ENCODE assay signal across 8 cellular contexts in genomic region chr6:33425668-33426577, GRCh38. TPM values are rescaled to one million over a fixed set of nuclear protein-coding genes. Genes with fewer than 3 reads are reported as not detected.
DNase-seq lines count a peak whose midpoint lies in the region; ATAC-seq and TF ChIP-seq lines count a peak whose summit lies in the region.

No MANE protein-coding gene starts in this region.

- H3K9me3 ChIP-seq in AG04450 (ENCODE audit: control insufficient read depth, insufficient read depth, low read length) (no peaks in the 10 kb centered on the region), KOPT-K1 (ENCODE audit: insufficient read depth, low read length, poor library complexity, severe bottlenecking) (no peaks in the 10 kb centered on the region), gastroesophageal sphincter (no peaks in the 10 kb centered on the region)

- H3K4me3 Mint-ChIP-seq in activated naive CD4-positive, alpha-beta T cell treated with anti-CD3 and anti-CD28 coated beads, Interleukin-2, amount 10 ng/mL, durations not matched to agents 7 days and 5 days: peak overlapping the region; percentile 93

- no peak for TF ChIP-seq EP300 in gastroesophageal sphincter (IDR thresholded peaks at IDR 0.05)

- WGBS in gastroesophageal sphincter (ENCODE audit: low coverage in 1 of 2), 2 donors: 0 to 2% methylated on average over 7 to 9 of the region's 43 CpGs

- no peaks in the 10 kb centered on the region for H3K9me3 Mint-ChIP-seq in activated naive CD4-positive, alpha-beta T cell treated with anti-CD3 and anti-CD28 coated beads, Interleukin-2, amount 10 ng/mL, durations not matched to agents 7 days and 5 days

- H3K27ac ChIP-seq in AG04450 (ENCODE audit: low read depth, low read length) (peak overlapping the region; percentile 83), KOPT-K1 (ENCODE audit: low read depth, low read length, poor library complexity, severe bottlenecking) (peak overlapping the region; percentile 74), gastroesophageal sphincter (peak overlapping the region; percentile 90 to 99 (median 94)), temporal lobe (ENCODE audit: low read depth, low read length) (peak overlapping the region; percentile 93)

- H3K27me3 ChIP-seq in AG04450 (ENCODE audit: control insufficient read depth, insufficient read depth, low read length) (no peaks in the 10 kb centered on the region), gastroesophageal sphincter (no peaks in the 10 kb centered on the region)

- CTCF ChIA-PET in AG04450 (lab: Charles Lee): interaction anchor here (0.6 to 2.2 kb wide), 10 partner anchors 9 to 1082 kb away, joined by 3 to 18 read pairs (median 3); partner anchors contain the start of genes CUTA and WDR46
- CTCF ChIA-PET in activated naive CD4-positive, alpha-beta T cell treated with anti-CD3 and anti-CD28 coated beads, Interleukin-2, amount 10 ng/mL, durations not matched to agents 7 days and 5 days (lab: Charles Lee): interaction anchor here (0.8 to 1.9 kb wide), 6 partner anchors 25 to 275 kb away, joined by 3 to 10 read pairs (median 4); partner anchors contain the start of gene B3GALT4

- H3K36me3 ChIP-seq in KOPT-K1 (ENCODE audit: insufficient read depth, low read length): peaks cover 12% of the 10 kb centered on the region; the same call in 1 of the 2 replicates
- no peaks in the 10 kb centered on the region for H3K36me3 ChIP-seq in gastroesophageal sphincter

- POLR2A ChIA-PET in AG04450 (lab: Yijun Ruan, JAX): interaction anchor here (0.8 to 1.6 kb wide), 4 partner anchors 16 to 154 kb away, joined by 3 to 5 read pairs (median 4); partner anchors contain the start of genes B3GALT4, RPS18, VPS52 and ZBTB9

- TF ChIP-seq CTCF in AG04450 (IDR thresholded peaks at IDR 0.05; ENCODE audit: low read depth, low read length) (peak; percentile 64), gastroesophageal sphincter (IDR thresholded peaks at IDR 0.05) (peak in 3 of 4 experiments; percentile 22 to 86 (median 49))

- peaks cover 17% of the 10 kb centered on the region for H3K27me3 Mint-ChIP-seq in activated naive CD4-positive, alpha-beta T cell treated with anti-CD3 and anti-CD28 coated beads, Interleukin-2, amount 10 ng/mL, durations not matched to agents 7 days and 5 days

- H3K4me1 ChIP-seq in gastroesophageal sphincter: peaks cover 5 to 77% (median 36%) of the 10 kb centered on the region in 3 donors

- ATAC-seq in GM18907 (IDR thresholded peaks at IDR 0.05; ENCODE audit: unreplicated experiment) (peak; percentile 38), gastroesophageal sphincter (peak; percentile 84)

- H3K27ac Mint-ChIP-seq in activated naive CD4-positive, alpha-beta T cell treated with anti-CD3 and anti-CD28 coated beads, Interleukin-2, amount 10 ng/mL, durations not matched to agents 7 days and 5 days: peak overlapping the region; percentile 91

- DNase-seq in AG04450 (ENCODE audit: low read depth, low spot score) (peak; percentile 43), SK-N-DZ (ENCODE audit: low spot score) (peak; percentile 75), occipital lobe (lab: John Stamatoyannopoulos, UW) (peak; percentile 71)
- DNase-seq in activated naive CD4-positive, alpha-beta T cell treated with anti-CD3 and anti-CD28 coated beads, Interleukin-2, amount 10 ng/mL, durations not matched to agents 7 days and 5 days: peak; percentile 90

- peaks cover 77% of the 10 kb centered on the region for H3K4me1 Mint-ChIP-seq in activated naive CD4-positive, alpha-beta T cell treated with anti-CD3 and anti-CD28 coated beads, Interleukin-2, amount 10 ng/mL, durations not matched to agents 7 days and 5 days

- H3K4me3 ChIP-seq in AG04450 (ENCODE audit: low read depth, low read length) (peak overlapping the region; percentile 65), gastroesophageal sphincter (peak overlapping the region; percentile 68 to 75)

- peaks cover 8% of the 10 kb centered on the region for H3K36me3 Mint-ChIP-seq in activated naive CD4-positive, alpha-beta T cell treated with anti-CD3 and anti-CD28 coated beads, Interleukin-2, amount 10 ng/mL, durations not matched to agents 7 days and 5 days

- peak; percentile 30 to 32 for TF ChIP-seq POLR2A in gastroesophageal sphincter (IDR thresholded peaks at IDR 0.05)

RNA-seq across cellular contexts. Expression of gene SYNGAP1, which starts 6.1 kb away (rescaled TPM):
- polyA plus RNA-seq in AG04450 (2011; rRNA removed): 5.3 and 6.5 TPM in 2 replicates
- 7.9 and 9.1 TPM in 2 replicates for polyA minus RNA-seq in AG04450 (2011; rRNA and poly(A)+ RNA removed)
- 6.5 and 8.6 TPM in 2 replicates for polyA plus RNA-seq in SK-N-DZ (2014; cell fraction: cytosol; rRNA removed)
- polyA plus RNA-seq in SK-N-DZ (2014; cell fraction: nucleus; rRNA removed): 18.6 and 35.4 TPM in 2 replicates
- 10 to 100 TPM in 3 of 4 donors, 1 to 10 TPM in 1; 9.1 to 15.9 (median 12.7) TPM for total RNA-seq in gastroesophageal sphincter
- 21.5 TPM for total RNA-seq in occipital lobe
- total RNA-seq in temporal lobe: 36.4 TPM

RNA-seq across cellular contexts. Expression of gene CUTA, which starts 8.0 kb away (rescaled TPM):
- 298 and 340 TPM in 2 replicates for polyA plus RNA-seq in AG04450 (2011; rRNA removed)
- 153 and 179 TPM in 2 replicates for polyA minus RNA-seq in AG04450 (2011; rRNA and poly(A)+ RNA removed)
- polyA plus RNA-seq in SK-N-DZ (2014; cell fraction: cytosol; rRNA removed): 267 and 272 TPM in 2 replicates
- 200 and 234 TPM in 2 replicates for polyA plus RNA-seq in SK-N-DZ (2014; cell fraction: nucleus; rRNA removed)
- 100 to 1,000 TPM in 3 of 4 donors, 10 to 100 TPM in 1; 90.2 to 144 (median 124) TPM for total RNA-seq in gastroesophageal sphincter
- total RNA-seq in occipital lobe: 59.1 TPM
- total RNA-seq in temporal lobe: 64.9 TPM

RNA-seq across cellular contexts. Expression of gene PHF1, which starts 15.1 kb away (rescaled TPM):
- 26.6 and 29.7 TPM in 2 replicates for polyA plus RNA-seq in AG04450 (2011; rRNA removed)
- 23.6 and 32.0 TPM in 2 replicates for polyA minus RNA-seq in AG04450 (2011; rRNA and poly(A)+ RNA removed)
- 34.8 and 38.5 TPM in 2 replicates for polyA plus RNA-seq in SK-N-DZ (2014; cell fraction: cytosol; rRNA removed)
- polyA plus RNA-seq in SK-N-DZ (2014; cell fraction: nucleus; rRNA removed): 264 and 294 TPM in 2 replicates
- 10 to 100 TPM; 73.0 to 91.0 (median 86.1) TPM for total RNA-seq in gastroesophageal sphincter
- 17.9 TPM for total RNA-seq in occipital lobe
- 17.7 TPM for total RNA-seq in temporal lobe

RNA-seq across cellular contexts. Expression of gene ZBTB9, which starts 28.5 kb away (rescaled TPM):
- polyA plus RNA-seq in AG04450 (2011; rRNA removed): 5.8 and 6.0 TPM in 2 replicates
- 7.7 and 8.0 TPM in 2 replicates for polyA minus RNA-seq in AG04450 (2011; rRNA and poly(A)+ RNA removed)
- polyA plus RNA-seq in SK-N-DZ (2014; cell fraction: cytosol; rRNA removed): 7.4 and 7.6 TPM in 2 replicates
- polyA plus RNA-seq in SK-N-DZ (2014; cell fraction: nucleus; rRNA removed): 11.4 and 23.1 TPM in 2 replicates
- total RNA-seq in gastroesophageal sphincter (1 to 10 TPM; 2.2 to 4.0 (median 3.2) TPM), occipital lobe (9.2 TPM), temporal lobe (5.9 TPM)

RNA-seq across cellular contexts. Expression of gene KIFC1, which starts 34.3 kb away (rescaled TPM):
- polyA plus RNA-seq in AG04450 (2011; rRNA removed): 10.2 TPM in 2 replicates
- 13.0 and 14.6 TPM in 2 replicates for polyA minus RNA-seq in AG04450 (2011; rRNA and poly(A)+ RNA removed)
- 130 and 153 TPM in 2 replicates for polyA plus RNA-seq in SK-N-DZ (2014; cell fraction: cytosol; rRNA removed)
- 192 and 214 TPM in 2 replicates for polyA plus RNA-seq in SK-N-DZ (2014; cell fraction: nucleus; rRNA removed)
- total RNA-seq in gastroesophageal sphincter (under 1 TPM in 2 of 4 donors, not detected in 2; 0.67 to 0.79 TPM), occipital lobe (3.6 TPM), temporal lobe (1.7 TPM)

Comparison
In these comparisons a context has a peak if more than half of its experiments do, and no peak if none do; other contexts are left out.
1. Peak in every context shown above with its lines: DNase-seq, ATAC-seq, H3K4me3 ChIP-seq and H3K27ac ChIP-seq.